ENCODE assay signal across 14 cellular contexts in genomic region chr6:356828-357251, GRCh38. TPM values are rescaled to one million over a fixed set of nuclear protein-coding genes. Genes with fewer than 3 reads are reported as not detected.
DNase-seq lines count a peak whose midpoint lies in the region; ATAC-seq and TF ChIP-seq lines count a peak whose summit lies in the region.
"Had no signal": no experiment of that assay in that cellular context is flagged by ENCODE, and none has a peak within 500 bp of the region (broad histone marks: within the 10 kb centered on the region; RNA-seq: fewer than 3 reads in every experiment).

No MANE protein-coding gene starts in this region.

- H3K9me3 ChIP-seq in OCI-LY3 (ENCODE audit: insufficient read depth, low read length): no peaks in the 10 kb centered on the region
- H3K9me3 ChIP-seq in CD8-positive, alpha-beta memory T cell (ENCODE audit: low read length): no peaks in the 10 kb centered on the region
- H3K9me3 ChIP-seq: vagina had no signal

- H3K36me3 ChIP-seq in OCI-LY3 (replicated peaks; ENCODE audit: low read depth, low read length): peaks cover 7% of the 10 kb centered on the region
- H3K36me3 ChIP-seq in CD8-positive, alpha-beta memory T cell (ENCODE audit: insufficient read depth, low read length): no peaks in the 10 kb centered on the region
- H3K36me3 ChIP-seq: vagina had no signal

- no peaks in the 10 kb centered on the region for H3K27me3 ChIP-seq in OCI-LY3 (ENCODE audit: low read depth, low read length)
- H3K27me3 ChIP-seq in CD8-positive, alpha-beta memory T cell (ENCODE audit: insufficient read depth, low read length, poor library complexity, severe bottlenecking): no peaks in the 10 kb centered on the region
- H3K27me3 ChIP-seq: vagina had no signal

- peak overlapping the region; percentile 1; the same call in 1 of the 2 replicates for H3K9ac ChIP-seq in OCI-LY3 (ENCODE audit: low read length)

- H3K4me1 Mint-ChIP-seq in CD8-positive, alpha-beta memory T cell: peaks cover 0 to 16% (median 10%) of the 10 kb centered on the region in 3 donors

- H3K9me3 Mint-ChIP-seq in CD8-positive, alpha-beta memory T cell: peaks cover 0 to 9% (median 0%) of the 10 kb centered on the region in 5 donors

- H3K36me3 Mint-ChIP-seq in CD8-positive, alpha-beta memory T cell: peaks cover 0 to 7% (median 2%) of the 10 kb centered on the region in 3 donors

- H2AFZ ChIP-seq in OCI-LY3 (ENCODE audit: low read depth, low read length): no peak overlapping the region

- CTCF ChIA-PET in CD8-positive, alpha-beta memory T cell (lab: Charles Lee): interaction anchor here (1.8 kb wide), 1 partner anchor 10 kb away, joined by 5 read pairs; no protein-coding TSS in a partner anchor

- peak overlapping the region; percentile 5 for H3K4me2 ChIP-seq in OCI-LY3 (ENCODE audit: low read length)

- no peak for TF ChIP-seq CTCF in OCI-LY3 (IDR thresholded peaks at IDR 0.05; ENCODE audit: low read depth, low read length)

- no peaks in the 10 kb centered on the region for H3K27me3 Mint-ChIP-seq in CD8-positive, alpha-beta memory T cell

- ATAC-seq in Right ventricle myocardium inferior (peak; percentile 16), left cardiac atrium (no peak), GM21786 (IDR thresholded peaks at IDR 0.05; ENCODE audit: unreplicated experiment) (peak; percentile 52)
- ATAC-seq in stimulated activated naive CD8-positive, alpha-beta T cell treated with anti-CD3 and anti-CD28 coated beads, Interleukin-15, Interleukin-2, amounts not matched to agents 100 U/mL and 50 U/mL, for 24 hours: peak; percentile 72

- peaks cover 13% of the 10 kb centered on the region; the same call in 1 of the 2 replicates for H4K20me1 ChIP-seq in OCI-LY3 (ENCODE audit: insufficient read depth, low read length)

- peaks cover 75% of the 10 kb centered on the region for H3K4me1 ChIP-seq in OCI-LY3 (ENCODE audit: low read length)
- H3K4me1 ChIP-seq in CD8-positive, alpha-beta memory T cell (ENCODE audit: insufficient read depth, low read length): no peaks in the 10 kb centered on the region
- H3K4me1 ChIP-seq: vagina had no signal

- no peaks in the 10 kb centered on the region for H3K79me2 ChIP-seq in OCI-LY3 (ENCODE audit: low read length)

- intact Hi-C loops in Right ventricle myocardium inferior (cut with DNase I) (no loop called here), left cardiac atrium (cut with DNase I) (no loop called here)

- no peak overlapping the region for H3K4me3 Mint-ChIP-seq in CD8-positive, alpha-beta memory T cell
- H3K4me3 Mint-ChIP-seq: neural crest cell had no signal

- no peak overlapping the region for H3K4me3 ChIP-seq in OCI-LY3 (ENCODE audit: low read length)
- no peak overlapping the region for H3K4me3 ChIP-seq in CD8-positive, alpha-beta memory T cell (ENCODE audit: low read length)
- H3K4me3 ChIP-seq: vagina had no signal

- no peak overlapping the region for H3K27ac Mint-ChIP-seq in CD8-positive, alpha-beta memory T cell

- DNase-seq in Right ventricle myocardium inferior (ENCODE audit: missing footprints) (peak; percentile 69), left cardiac atrium (no peak), NCI-H2081 treated with DMSO at 0.1 percent for 48 hours (lab: John Stamatoyannopoulos, UW) (no peak), ecto neural progenitor cell (ENCODE audit: low spot score) (no peak)
- peak; percentile 57 for DNase-seq in stimulated activated naive CD8-positive, alpha-beta T cell treated with anti-CD3 and anti-CD28 coated beads, Interleukin-15, Interleukin-2, amounts not matched to agents 100 U/mL and 50 U/mL, for 24 hours
- no peak for DNase-seq in CD8-positive, alpha-beta memory T cell
- DNase-seq: activated CD8-positive, alpha-beta memory T cell treated with anti-CD3 and anti-CD28 coated beads, Interleukin-2, amount 50 U/mL, for 4 hours; hippocampal formation; NCI-H2171 treated with DMSO at 0.1 percent for 48 hours; stimulated activated CD4-positive, alpha-beta T cell treated with anti-CD3 and anti-CD28 coated beads, Interleukin-4, amount 100 ng/mL, for 24 hours had no signal

- POLR2A ChIA-PET in CD8-positive, alpha-beta memory T cell (lab: Charles Lee): no interaction called here

- peak overlapping the region; percentile 38 for H3K27ac ChIP-seq in OCI-LY3 (ENCODE audit: low read length)
- no peak overlapping the region for H3K27ac ChIP-seq in CD8-positive, alpha-beta memory T cell (ENCODE audit: low read depth, low read length)
- H3K27ac ChIP-seq: vagina had no signal

RNA-seq across cellular contexts. Expression of gene IRF4, which starts 34.7 kb away (rescaled TPM):
- total RNA-seq in Right ventricle myocardium inferior (0.68 TPM), left cardiac atrium (1 to 10 TPM in 1 of 2 donors, under 1 TPM in 1; 0.65 to 1.6 TPM)
- 100 to 1,000 TPM; 700 to 703 TPM for total RNA-seq in CD8-positive, alpha-beta memory T cell
- 3.4 TPM for polyA plus RNA-seq in CD8-positive, alpha-beta memory T cell

Comparison
In these comparisons a context has a peak if more than half of its experiments do, and no peak if none do; other contexts are left out.
1. ATAC-seq: peak in Right ventricle myocardium inferior (single experiment), GM21786 (single experiment) and stimulated activated naive CD8-positive, alpha-beta T cell treated with anti-CD3 and anti-CD28 coated beads, Interleukin-15, Interleukin-2, amounts not matched to agents 100 U/mL and 50 U/mL, for 24 hours (single experiment); none in left cardiac atrium (0 of 2).
2. DNase-seq: peak in Right ventricle myocardium inferior (single experiment) and stimulated activated naive CD8-positive, alpha-beta T cell treated with anti-CD3 and anti-CD28 coated beads, Interleukin-15, Interleukin-2, amounts not matched to agents 100 U/mL and 50 U/mL, for 24 hours (single experiment); none in left cardiac atrium (single experiment), CD8-positive, alpha-beta memory T cell (0 of 5), NCI-H2081 treated with DMSO at 0.1 percent for 48 hours (single experiment) and ecto neural progenitor cell (single experiment).
3. RNA of gene IRF4, which starts 34.7 kb away (total RNA-seq): 700 to 703 TPM in CD8-positive, alpha-beta memory T cell; 0.65 to 1.6 TPM in left cardiac atrium and 0.68 TPM in Right ventricle myocardium inferior (single experiment); every median in the first group is over 100 times any median in the second.